In genomic region chr5:172658869-172659513, GRCh38 we compare ENCODE assay signal across 1 cellular context.
TF ChIP-seq lines count a peak whose summit lies in the region.

No MANE protein-coding gene starts in this region.

TF ChIP-seq in IMR-90, 13 proteins besides CTCF, POLR2A, EP300 and RAD21:
- TF ChIP-seq RFX5 (IDR thresholded peaks at IDR 0.05; ENCODE audit: low read depth, low read length), result no peak
- no peak for TF ChIP-seq BHLHE40 (IDR thresholded peaks at IDR 0.05; ENCODE audit: low read depth, low read length)
- TF ChIP-seq, protein P1, sequence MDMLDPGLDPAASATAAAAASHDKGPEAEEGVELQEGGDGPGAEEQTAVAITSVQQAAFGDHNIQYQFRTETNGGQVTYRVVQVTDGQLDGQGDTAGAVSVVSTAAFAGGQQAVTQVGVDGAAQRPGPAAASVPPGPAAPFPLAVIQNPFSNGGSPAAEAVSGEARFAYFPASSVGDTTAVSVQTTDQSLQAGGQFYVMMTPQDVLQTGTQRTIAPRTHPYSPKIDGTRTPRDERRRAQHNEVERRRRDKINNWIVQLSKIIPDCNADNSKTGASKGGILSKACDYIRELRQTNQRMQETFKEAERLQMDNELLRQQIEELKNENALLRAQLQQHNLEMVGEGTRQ (IDR thresholded peaks at IDR 0.05; ENCODE audit: low read depth, low read length), result no peak
- no peak for TF ChIP-seq MXI1 (IDR thresholded peaks at IDR 0.05; ENCODE audit: borderline replicate concordance, low read depth, low read length)
- TF ChIP-seq NFE2L2 (IDR thresholded peaks at IDR 0.05; ENCODE audit: low read depth, low read length), result no peak
- no peak for TF ChIP-seq MAFK (IDR thresholded peaks at IDR 0.05; ENCODE audit: low read depth, low read length)
- TF ChIP-seq CEBPB (IDR thresholded peaks at IDR 0.05; ENCODE audit: low read depth, low read length), result no peak
- TF ChIP-seq, protein P2, sequence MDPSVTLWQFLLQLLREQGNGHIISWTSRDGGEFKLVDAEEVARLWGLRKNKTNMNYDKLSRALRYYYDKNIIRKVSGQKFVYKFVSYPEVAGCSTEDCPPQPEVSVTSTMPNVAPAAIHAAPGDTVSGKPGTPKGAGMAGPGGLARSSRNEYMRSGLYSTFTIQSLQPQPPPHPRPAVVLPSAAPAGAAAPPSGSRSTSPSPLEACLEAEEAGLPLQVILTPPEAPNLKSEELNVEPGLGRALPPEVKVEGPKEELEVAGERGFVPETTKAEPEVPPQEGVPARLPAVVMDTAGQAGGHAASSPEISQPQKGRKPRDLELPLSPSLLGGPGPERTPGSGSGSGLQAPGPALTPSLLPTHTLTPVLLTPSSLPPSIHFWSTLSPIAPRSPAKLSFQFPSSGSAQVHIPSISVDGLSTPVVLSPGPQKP (IDR thresholded peaks at IDR 0.05; ENCODE audit: borderline replicate concordance, low read depth, low read length), result no peak
- no peak for TF ChIP-seq RCOR1 (IDR thresholded peaks at IDR 0.05; ENCODE audit: insufficient replicate concordance, low read length)
- no peak for TF ChIP-seq SMC3 (IDR thresholded peaks at IDR 0.05; ENCODE audit: low read depth, low read length)
- TF ChIP-seq MAZ (IDR thresholded peaks at IDR 0.05; ENCODE audit: borderline replicate concordance, low read depth, low read length), result no peak
- no peak for TF ChIP-seq CHD1 (IDR thresholded peaks at IDR 0.05; ENCODE audit: low read depth, low read length)
- no peak for TF ChIP-seq FOS (IDR thresholded peaks at IDR 0.05; ENCODE audit: low read depth, low read length)
